ENCODE assay signal across 20 cellular contexts in the genomic region with DNA sequence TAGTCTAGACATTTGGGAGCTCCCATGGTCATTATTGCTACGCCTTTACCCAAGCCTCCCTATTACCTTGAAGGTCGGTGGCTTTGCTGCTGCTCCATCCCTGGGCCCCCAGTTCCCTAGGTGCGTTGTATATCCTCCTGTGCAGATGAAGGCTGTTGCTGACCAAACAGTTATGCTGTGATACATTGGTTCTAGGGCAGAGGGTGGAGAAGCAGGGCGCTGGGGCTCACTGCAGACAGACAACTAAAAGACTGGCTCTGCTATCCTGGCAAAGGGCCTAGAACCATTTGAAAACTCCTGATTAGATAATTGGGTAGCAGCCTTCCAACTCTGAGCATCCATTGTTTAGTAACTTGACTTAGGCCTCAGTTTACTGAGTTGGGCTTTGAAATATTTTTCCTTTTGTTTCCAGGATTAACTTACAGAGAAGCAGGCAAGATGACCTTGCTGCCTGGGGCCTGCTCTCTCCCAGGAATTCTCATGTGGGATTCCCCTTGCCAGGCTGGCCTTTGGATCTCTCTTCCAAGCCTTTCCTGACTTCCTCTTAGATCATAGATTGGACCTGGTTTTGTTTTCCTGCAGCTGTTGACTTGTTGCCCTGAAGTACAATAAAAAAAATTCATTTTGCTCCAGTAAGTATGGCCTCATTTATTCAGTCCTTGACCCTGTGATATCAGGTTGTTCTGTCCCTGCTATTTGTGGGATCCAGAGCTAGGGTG. TPM values are rescaled to one million over a fixed set of nuclear protein-coding genes. Genes with fewer than 3 reads are reported as not detected.
"Had no signal": no experiment of that assay in that cellular context is flagged by ENCODE, and none has a peak within 500 bp of the region (broad histone marks: within the 10 kb centered on the region; RNA-seq: fewer than 3 reads in every experiment).

No MANE protein-coding gene starts in this region.

- H3K9me3 ChIP-seq: neutrophil, suprapubic skin, upper lobe of left lung had no signal

- DNase-seq: activated CD4-positive, alpha-beta T cell treated with anti-CD3 and anti-CD28 coated beads, Interleukin-2, amount 50 U/mL, for 1 hour; activated naive CD4-positive, alpha-beta T cell; activated naive CD8-positive, alpha-beta T cell treated with anti-CD3 and anti-CD28 coated beads, Interleukin-2, amount 10 ng/mL, durations not matched to agents 7 days and 5 days; activated T-cell treated with anti-CD3 and anti-CD28 coated beads for 4 hours; foreskin keratinocyte; head of caudate nucleus; left colon; mammary epithelial cell; natural killer cell; posterior cingulate gyrus; retina; small intestine; stimulated activated naive CD8-positive, alpha-beta T cell treated with anti-CD3 and anti-CD28 coated beads, Interleukin-15, Interleukin-2, amounts not matched to agents 100 U/mL and 50 U/mL, for 24 hours; upper lobe of left lung had no signal

- H3K36me3 ChIP-seq: neutrophil, suprapubic skin, upper lobe of left lung had no signal

- ATAC-seq: esophagus mucosa; foreskin keratinocyte; left colon; natural killer cell; stimulated activated naive CD8-positive, alpha-beta T cell treated with anti-CD3 and anti-CD28 coated beads, Interleukin-15, Interleukin-2, amounts not matched to agents 100 U/mL and 50 U/mL, for 24 hours had no signal

- H3K27ac ChIP-seq: foreskin keratinocyte, neutrophil, suprapubic skin, upper lobe of left lung had no signal

- H3K27me3 ChIP-seq: suprapubic skin, upper lobe of left lung had no signal

- H3K4me3 ChIP-seq: suprapubic skin, upper lobe of left lung had no signal

- H3K4me1 ChIP-seq: foreskin keratinocyte, suprapubic skin, upper lobe of left lung had no signal

RNA-seq across cellular contexts. Expression of a gene that starts 15.5 kb away (rescaled TPM):
- total RNA-seq: chondrocyte, dermis microvascular lymphatic vessel endothelial cell had no signal

RNA-seq across cellular contexts. Expression of a gene that starts 47.7 kb away (rescaled TPM):
- total RNA-seq: activated CD8-positive, alpha-beta memory T cell treated with anti-CD3 and anti-CD28 coated beads for 36 hours; activated naive CD8-positive, alpha-beta T cell treated with anti-CD3 and anti-CD28 coated beads, Interleukin-2, amount 10 ng/mL, durations not matched to agents 7 days and 5 days; chondrocyte; dermis microvascular lymphatic vessel endothelial cell; esophagus mucosa; foreskin keratinocyte; left colon; mammary epithelial cell; natural killer cell; suprapubic skin had no signal
- polyA plus RNA-seq: foreskin keratinocyte, mammary epithelial cell had no signal
